ENCODE assay signal across 29 cellular contexts in the genomic region with DNA sequence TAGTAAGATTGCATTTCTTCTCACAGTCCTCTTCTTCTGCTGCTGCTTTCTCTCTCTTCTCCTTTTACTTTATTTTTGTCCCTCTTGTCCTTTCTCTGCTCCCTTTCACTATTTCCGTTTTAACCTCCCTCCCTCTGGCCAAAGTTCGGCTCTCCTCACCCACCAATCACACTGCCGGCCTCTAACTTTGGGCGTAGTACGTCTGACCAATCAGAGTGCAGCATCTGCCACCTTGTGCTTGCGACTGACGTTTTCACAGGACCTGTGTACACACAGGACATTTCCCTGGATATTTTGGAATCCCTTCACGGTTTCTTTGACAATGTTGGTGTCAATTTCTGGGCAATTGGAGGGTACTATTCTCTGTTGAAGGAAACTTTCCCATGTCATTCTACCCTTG. TPM values are rescaled to one million over a fixed set of nuclear protein-coding genes. Genes with fewer than 3 reads are reported as not detected.
DNase-seq lines count a peak whose midpoint lies in the region; TF ChIP-seq lines count a peak whose summit lies in the region.
"Had no signal": no experiment of that assay in that cellular context is flagged by ENCODE, and none has a peak within 500 bp of the region (broad histone marks: within the 10 kb centered on the region; RNA-seq: fewer than 3 reads in every experiment).

No MANE protein-coding gene starts in this region.

- no peaks in the 10 kb centered on the region for H3K27me3 ChIP-seq in BLaER1 treated with 17β-estradiol and CSF1 and Interleukin-3, amounts not matched to agents 10 nM and 100 nM
- H3K27me3 ChIP-seq: cardiac muscle cell, pancreas had no signal

- H3K4me2 ChIP-seq in BLaER1 treated with 17β-estradiol and CSF1 and Interleukin-3, amounts not matched to agents 10 nM and 100 nM: peak overlapping the region; percentile 6 to 68 (median 51); a peak in 21 of 22 replicates

- H3K27ac Mint-ChIP-seq in endothelial cell (ENCODE audit: unreplicated experiment): no peak overlapping the region

- peaks cover 1% of the 10 kb centered on the region for H3K27me3 Mint-ChIP-seq in endothelial cell (ENCODE audit: unreplicated experiment)
- H3K27me3 Mint-ChIP-seq: CD4-positive, CD25-positive, alpha-beta regulatory T cell had no signal

- H3K9me3 Mint-ChIP-seq in endothelial cell (ENCODE audit: unreplicated experiment): no peaks in the 10 kb centered on the region
- H3K9me3 Mint-ChIP-seq: CD4-positive, CD25-positive, alpha-beta regulatory T cell had no signal

- H3K4me1 ChIP-seq in BLaER1 treated with 17β-estradiol and CSF1 and Interleukin-3, amounts not matched to agents 10 nM and 100 nM: peaks cover 32 to 40% (median 37%) of the 10 kb centered on the region in 10 experiments

- no peak overlapping the region for H3K9ac ChIP-seq in BLaER1 treated with 17β-estradiol and CSF1 and Interleukin-3, amounts not matched to agents 10 nM and 100 nM

- H3K27ac ChIP-seq in BLaER1 treated with 17β-estradiol and CSF1 and Interleukin-3, amounts not matched to agents 10 nM and 100 nM: peak overlapping the region in 7 of 11 experiments; percentile 4 to 38 (median 15); a peak in 7 of 22 replicates
- H3K27ac ChIP-seq: cardiac muscle cell, epithelial cell of prostate, pancreas had no signal

- no peak for TF ChIP-seq CTCF in endothelial cell (IDR thresholded peaks at IDR 0.05; ENCODE audit: unreplicated experiment)

- H3K4me1 Mint-ChIP-seq in endothelial cell (ENCODE audit: unreplicated experiment): peaks cover 7% of the 10 kb centered on the region

- no peaks in the 10 kb centered on the region for H3K36me3 ChIP-seq in BLaER1 treated with 17β-estradiol and CSF1 and Interleukin-3, amounts not matched to agents 10 nM and 100 nM
- H3K36me3 ChIP-seq: cardiac muscle cell, pancreas had no signal

- H3K4me3 ChIP-seq in BLaER1 treated with 17β-estradiol and CSF1 and Interleukin-3, amounts not matched to agents 10 nM and 100 nM: no peak overlapping the region
- H3K4me3 ChIP-seq: cardiac muscle cell, GM12878, pancreas had no signal

- H4K20me1 ChIP-seq in BLaER1 treated with 17β-estradiol and CSF1 and Interleukin-3, amounts not matched to agents 10 nM and 100 nM: no peaks in the 10 kb centered on the region

- H3K9me3 ChIP-seq in BLaER1 treated with 17β-estradiol and CSF1 and Interleukin-3, amounts not matched to agents 10 nM and 100 nM (replicated peaks in 1 of 11): peaks cover 0 to 5% (median 0%) of the 10 kb centered on the region in 11 experiments; a peak in 1 of 22 replicates
- H3K9me3 ChIP-seq: pancreas had no signal

- no peak overlapping the region for H3K4me3 Mint-ChIP-seq in endothelial cell (ENCODE audit: unreplicated experiment)

- peak; percentile 28 for DNase-seq in HuH-7 (ENCODE audit: low spot score)
- peak; percentile 9 for DNase-seq in SW480 (ENCODE audit: low spot score)
- DNase-seq in iPS-NIHi11 (ENCODE audit: low spot score): peak; percentile 62
- DNase-seq in UCSD-AML1 (lab: John Stamatoyannopoulos, UW; ENCODE audit: unreplicated experiment): no peak
- DNase-seq in activated CD4-positive, alpha-beta T cell treated with anti-CD3 and anti-CD28 coated beads for 4 hours: no peak
- no peak for DNase-seq in C1 segment of cervical spinal cord (lab: John Stamatoyannopoulos, UW)
- no peak for DNase-seq in endothelial cell (ENCODE audit: low spot score)
- DNase-seq: activated CD4-positive, alpha-beta T cell treated with anti-CD3 and anti-CD28 coated beads, Interleukin-2, amount 50 U/mL, for 1 hour; activated naive CD4-positive, alpha-beta T cell; amygdala; CD4-positive, CD25-positive, alpha-beta regulatory T cell; foreskin fibroblast; hippocampal formation; Karpas-422; mammary epithelial cell; NCI-H1092; NCI-H2029; NCI-H510A; OCI-M1; pancreas had no signal

- no peaks in the 10 kb centered on the region for H3K36me3 Mint-ChIP-seq in endothelial cell (ENCODE audit: low read depth, unreplicated experiment)
- H3K36me3 Mint-ChIP-seq: CD4-positive, CD25-positive, alpha-beta regulatory T cell had no signal

RNA-seq across cellular contexts. Expression of a gene that starts 22.6 kb away (rescaled TPM):
- total RNA-seq in endothelial cell (ENCODE audit: unreplicated experiment): not detected
- total RNA-seq: cardiac muscle cell, dermis microvascular lymphatic vessel endothelial cell, HT-29, mammary epithelial cell, myocyte, Right ventricle myocardium inferior, sciatic nerve had no signal

RNA-seq across cellular contexts. Expression of a gene that starts 46.4 kb away (rescaled TPM):
- not detected for total RNA-seq in endothelial cell (ENCODE audit: unreplicated experiment)
- total RNA-seq: cardiac muscle cell, GM12878, HT-29, mammary epithelial cell, myocyte had no signal

Comparison
In these comparisons a context has a peak if more than half of its experiments do, and no peak if none do; other contexts are left out.
1. DNase-seq: peak in HuH-7 (single experiment), SW480 (single experiment) and iPS-NIHi11 (single experiment); none in UCSD-AML1 (single experiment), activated CD4-positive, alpha-beta T cell treated with anti-CD3 and anti-CD28 coated beads for 4 hours (0 of 2), C1 segment of cervical spinal cord (0 of 14) and endothelial cell (single experiment).